Comparison of ENCODE assay signal across 8 cellular contexts in the genomic region with DNA sequence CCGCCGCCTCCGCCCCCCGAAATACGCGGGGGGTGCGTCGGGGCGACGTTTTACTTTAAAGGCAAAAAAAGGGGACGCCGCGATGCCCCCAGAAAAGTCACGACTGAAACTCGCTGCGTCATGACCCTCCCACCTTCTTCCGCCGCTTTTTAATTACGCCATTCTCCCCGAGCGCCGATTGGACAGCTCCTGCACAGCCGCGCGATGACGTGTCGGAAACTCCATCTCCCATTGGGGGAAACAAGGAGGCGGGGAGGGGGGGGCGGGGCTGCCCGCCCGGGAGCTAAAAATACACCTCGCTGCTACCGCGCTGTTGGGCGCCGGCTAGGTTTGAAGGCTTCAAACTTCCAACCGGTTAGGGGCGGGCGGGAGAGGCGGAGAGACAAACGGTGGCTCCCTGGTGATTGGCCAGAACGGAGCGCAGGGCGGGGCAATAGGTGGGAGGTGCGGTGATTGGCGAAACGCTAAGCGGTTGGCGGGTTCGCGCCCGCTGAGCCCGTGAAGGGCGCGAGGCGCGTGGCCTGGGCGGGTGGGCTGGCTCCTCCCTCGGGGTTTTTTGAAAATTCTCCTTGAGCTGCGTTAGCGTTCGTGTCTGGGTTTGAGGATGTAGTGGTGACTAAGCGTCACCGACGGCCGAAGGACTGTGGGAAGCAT. TPM values are rescaled to one million over a fixed set of nuclear protein-coding genes. Genes with fewer than 3 reads are reported as not detected.
DNase-seq lines count a peak whose midpoint lies in the region; ATAC-seq and TF ChIP-seq lines count a peak whose summit lies in the region.

Gene RHEB, minus strand, starts transcription at position 131 of the 654 bp plus-strand sequence. CDS start 384 bp downstream, outside the sequence.

- peaks cover 6% of the 10 kb centered on the region for H3K36me3 Mint-ChIP-seq in CD8-positive, alpha-beta T cell

- intact Hi-C loops in CD8-positive, alpha-beta T cell (cut with DNase I, micrococcal nuclease): loop anchor here (1.0 to 5.0 kb wide), 9 partner anchors 112 to 507 kb away; partner anchors contain the start of genes PRKAG2 (in 2 of the 2), CHPF2 (in 1 of the 2), GALNT11 (in 1 of the 2) and NUB1 (in 1 of the 2)

- no peak for TF ChIP-seq CTCF in CD8-positive, alpha-beta T cell (IDR thresholded peaks at IDR 0.05)

- no peaks in the 10 kb centered on the region for H3K27me3 Mint-ChIP-seq in CD8-positive, alpha-beta T cell (ENCODE audit: low read depth)

- CTCF ChIA-PET in CD8-positive, alpha-beta T cell (lab: Charles Lee): interaction anchor here (0.9 to 1.5 kb wide), 2 partner anchors 71 to 152 kb away, joined by 3 to 5 read pairs; no protein-coding TSS in a partner anchor
- CTCF ChIA-PET in activated CD8-positive, alpha-beta memory T cell treated with anti-CD3 and anti-CD28 coated beads for 36 hours (lab: Charles Lee): interaction anchor here (0.9 to 1.4 kb wide), 3 partner anchors 22 to 237 kb away, joined by 3 to 4 read pairs (median 3); no protein-coding TSS in a partner anchor

- peak; percentile 94 to 99 (median 98) for DNase-seq in CD8-positive, alpha-beta T cell
- DNase-seq in HS-5 (ENCODE audit: low read depth): peak; percentile 91
- DNase-seq in NK-92 treated with Interleukin-12 subunit alpha and Interleukin-12 subunit beta, amount 100 ng/mL, for 24 hours (lab: John Stamatoyannopoulos, UW): peak; percentile 99
- peak; percentile 96 to 97 (median 97) for DNase-seq in effector memory CD4-positive, alpha-beta T cell
- DNase-seq in medulla oblongata (ENCODE audit: extremely low spot score): peak; percentile 98
- DNase-seq in stimulated activated CD8-positive, alpha-beta memory T cell treated with anti-CD3 and anti-CD28 coated beads, Interleukin-12 subunit alpha, Interleukin-12 subunit beta, amount 100 ng/mL, for 1 hour (ENCODE audit: low read depth): peak; percentile 98

- H3K4me1 ChIP-seq in CD8-positive, alpha-beta T cell (ENCODE audit: insufficient read depth, low read length): peaks cover 34% of the 10 kb centered on the region
- H3K4me1 ChIP-seq in effector memory CD4-positive, alpha-beta T cell (ENCODE audit: control insufficient read depth, insufficient read depth, low read length, poor library complexity, severe bottlenecking): peaks cover 22% of the 10 kb centered on the region

- peak within 1 kb of the TSS; percentile 94 for H3K27ac Mint-ChIP-seq in CD8-positive, alpha-beta T cell

- POLR2A ChIA-PET in CD8-positive, alpha-beta T cell (lab: Charles Lee): interaction anchor here (0.9 to 2.7 kb wide), 4 partner anchors 9 to 264 kb away, joined by 3 to 10 read pairs (median 4); partner anchors contain the start of gene NUB1
- POLR2A ChIA-PET in activated CD8-positive, alpha-beta memory T cell treated with anti-CD3 and anti-CD28 coated beads for 36 hours (lab: Charles Lee): interaction anchor here (0.9 to 1.1 kb wide), 3 partner anchors 111 to 167 kb away, joined by 3 to 7 read pairs (median 3); no protein-coding TSS in a partner anchor

- H3K4me3 ChIP-seq in CD8-positive, alpha-beta T cell (ENCODE audit: low read depth, low read length): peak within 1 kb of the TSS; percentile 73
- H3K4me3 ChIP-seq in effector memory CD4-positive, alpha-beta T cell (ENCODE audit: insufficient read depth, low read depth, low read length, poor library complexity, severe bottlenecking): peak within 1 kb of the TSS; percentile 85

- ATAC-seq in CD8-positive, alpha-beta T cell: peak; percentile 82
- ATAC-seq in GM19468 (IDR thresholded peaks at IDR 0.05; ENCODE audit: extremely low read depth, unreplicated experiment): peak; percentile 76

- H3K36me3 ChIP-seq in CD8-positive, alpha-beta T cell (ENCODE audit: insufficient read depth, low read length): no peaks in the 10 kb centered on the region
- H3K36me3 ChIP-seq in effector memory CD4-positive, alpha-beta T cell (ENCODE audit: control insufficient read depth, insufficient read depth, low read length): no peaks in the 10 kb centered on the region

- no peaks in the 10 kb centered on the region for H3K27me3 ChIP-seq in CD8-positive, alpha-beta T cell (ENCODE audit: insufficient read depth, low read length)
- no peaks in the 10 kb centered on the region for H3K27me3 ChIP-seq in effector memory CD4-positive, alpha-beta T cell (replicated peaks; ENCODE audit: control insufficient read depth, insufficient read depth, low read length, poor library complexity, severe bottlenecking)

- peak within 1 kb of the TSS; percentile 85 for H3K27ac ChIP-seq in CD8-positive, alpha-beta T cell (ENCODE audit: low read depth, low read length)
- peak within 1 kb of the TSS; percentile 86 for H3K27ac ChIP-seq in effector memory CD4-positive, alpha-beta T cell (ENCODE audit: insufficient read depth, low read length, poor library complexity, severe bottlenecking)

- H3K9me3 ChIP-seq in CD8-positive, alpha-beta T cell (ENCODE audit: low read length): no peaks in the 10 kb centered on the region
- no peaks in the 10 kb centered on the region for H3K9me3 ChIP-seq in effector memory CD4-positive, alpha-beta T cell (ENCODE audit: control insufficient read depth, low read length)

- peaks cover 41% of the 10 kb centered on the region for H3K4me1 Mint-ChIP-seq in CD8-positive, alpha-beta T cell (ENCODE audit: low read depth)

- H3K9me3 Mint-ChIP-seq in CD8-positive, alpha-beta T cell: no peaks in the 10 kb centered on the region

- peak within 1 kb of the TSS; percentile 84 for H3K4me3 Mint-ChIP-seq in CD8-positive, alpha-beta T cell

RNA-seq across cellular contexts. Expression of gene RHEB, which starts in this region (rescaled TPM):
- total RNA-seq in CD8-positive, alpha-beta T cell: 10 to 100 TPM; 57.2 to 61.0 TPM
- 10 to 100 TPM; 49.4 to 51.2 TPM for total RNA-seq in activated CD8-positive, alpha-beta memory T cell treated with anti-CD3 and anti-CD28 coated beads for 36 hours

Comparison
In these comparisons a context has a peak if more than half of its experiments do, and no peak if none do; other contexts are left out.
1. Peak in every context shown above with its lines: DNase-seq, ATAC-seq, H3K4me3 ChIP-seq and H3K27ac ChIP-seq.